1 cellular context compared by ENCODE assay signal in the genomic region with DNA sequence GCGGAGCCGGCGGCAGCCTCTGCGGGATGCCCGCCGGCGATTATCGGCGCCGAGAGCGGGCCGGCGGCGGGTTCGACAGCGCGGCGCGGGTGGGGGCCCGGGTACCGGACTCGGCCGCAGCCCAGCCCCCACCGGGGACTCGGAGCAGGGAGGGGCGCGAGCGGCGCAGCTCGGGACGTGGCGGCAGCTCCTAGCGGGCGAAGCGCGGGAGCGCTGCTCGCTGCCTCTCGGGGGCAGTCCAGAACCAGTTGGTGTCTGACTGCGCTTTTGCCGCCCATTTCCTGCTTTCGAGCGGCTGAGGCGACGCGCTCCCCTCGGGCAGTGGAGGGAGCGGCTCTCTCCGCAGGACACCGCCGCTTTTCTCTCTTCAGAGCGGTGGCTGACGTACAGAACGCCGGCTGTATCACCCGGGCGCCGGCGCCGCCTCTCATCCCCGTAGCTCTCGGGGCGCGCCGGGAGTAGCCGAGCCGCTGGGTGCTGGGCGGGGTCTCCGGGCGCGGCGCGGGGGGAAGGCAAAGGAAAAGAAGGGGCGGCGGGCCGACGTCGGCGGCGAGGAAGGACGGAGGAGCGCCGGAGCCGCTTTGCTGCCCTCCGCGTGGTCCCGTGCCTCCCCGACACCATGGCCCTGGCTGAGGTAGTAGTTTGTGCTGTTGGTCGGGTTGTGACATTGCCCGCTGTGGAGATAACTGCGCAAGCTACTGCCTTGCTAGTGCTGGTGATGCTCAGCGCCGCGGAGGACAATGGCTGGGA.
TF ChIP-seq lines count a peak whose summit lies in the region.

No MANE protein-coding gene starts in this region.

TF ChIP-seq in HEK293, 187 proteins besides CTCF, POLR2A, EP300 and RAD21 (continued from another document):
- TF ChIP-seq ZNF510 (tag by site-specific recombination; IDR thresholded peaks at IDR 0.05; ENCODE audit: insufficient replicate concordance), result no peak
- TF ChIP-seq ZNF561 (tag by site-specific recombination; IDR thresholded peaks at IDR 0.05; ENCODE audit: borderline replicate concordance), result 0 out of 2 replicates have a peak, but pooled peaks have one; percentile 34
- no peak for TF ChIP-seq IKZF3 (tag by site-specific recombination; IDR thresholded peaks at IDR 0.05)
- TF ChIP-seq ZEB2 (tag by site-specific recombination; IDR thresholded peaks at IDR 0.05), result no peak
- TF ChIP-seq ZNF768 (tag by site-specific recombination; IDR thresholded peaks at IDR 0.05), result no peak
- TF ChIP-seq ZNF560 (tag by site-specific recombination; IDR thresholded peaks at IDR 0.05; ENCODE audit: borderline replicate concordance), result no peak
- TF ChIP-seq, protein P1, sequence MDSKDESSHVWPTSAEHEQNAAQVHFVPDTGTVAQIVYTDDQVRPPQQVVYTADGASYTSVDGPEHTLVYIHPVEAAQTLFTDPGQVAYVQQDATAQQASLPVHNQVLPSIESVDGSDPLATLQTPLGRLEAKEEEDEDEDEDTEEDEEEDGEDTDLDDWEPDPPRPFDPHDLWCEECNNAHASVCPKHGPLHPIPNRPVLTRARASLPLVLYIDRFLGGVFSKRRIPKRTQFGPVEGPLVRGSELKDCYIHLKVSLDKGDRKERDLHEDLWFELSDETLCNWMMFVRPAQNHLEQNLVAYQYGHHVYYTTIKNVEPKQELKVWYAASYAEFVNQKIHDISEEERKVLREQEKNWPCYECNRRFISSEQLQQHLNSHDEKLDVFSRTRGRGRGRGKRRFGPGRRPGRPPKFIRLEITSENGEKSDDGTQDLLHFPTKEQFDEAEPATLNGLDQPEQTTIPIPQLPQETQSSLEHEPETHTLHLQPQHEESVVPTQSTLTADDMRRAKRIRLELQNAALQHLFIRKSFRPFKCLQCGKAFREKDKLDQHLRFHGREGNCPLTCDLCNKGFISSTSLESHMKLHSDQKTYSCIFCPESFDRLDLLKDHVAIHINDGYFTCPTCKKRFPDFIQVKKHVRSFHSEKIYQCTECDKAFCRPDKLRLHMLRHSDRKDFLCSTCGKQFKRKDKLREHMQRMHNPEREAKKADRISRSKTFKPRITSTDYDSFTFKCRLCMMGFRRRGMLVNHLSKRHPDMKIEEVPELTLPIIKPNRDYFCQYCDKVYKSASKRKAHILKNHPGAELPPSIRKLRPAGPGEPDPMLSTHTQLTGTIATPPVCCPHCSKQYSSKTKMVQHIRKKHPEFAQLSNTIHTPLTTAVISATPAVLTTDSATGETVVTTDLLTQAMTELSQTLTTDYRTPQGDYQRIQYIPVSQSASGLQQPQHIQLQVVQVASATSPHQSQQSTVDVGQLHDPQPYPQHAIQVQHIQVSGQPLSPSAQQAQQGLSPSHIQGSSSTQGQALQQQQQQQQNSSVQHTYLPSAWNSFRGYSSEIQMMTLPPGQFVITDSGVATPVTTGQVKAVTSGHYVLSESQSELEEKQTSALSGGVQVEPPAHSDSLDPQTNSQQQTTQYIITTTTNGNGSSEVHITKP (tag by site-specific recombination; IDR thresholded peaks at IDR 0.05), result no peak
- TF ChIP-seq, protein P2, sequence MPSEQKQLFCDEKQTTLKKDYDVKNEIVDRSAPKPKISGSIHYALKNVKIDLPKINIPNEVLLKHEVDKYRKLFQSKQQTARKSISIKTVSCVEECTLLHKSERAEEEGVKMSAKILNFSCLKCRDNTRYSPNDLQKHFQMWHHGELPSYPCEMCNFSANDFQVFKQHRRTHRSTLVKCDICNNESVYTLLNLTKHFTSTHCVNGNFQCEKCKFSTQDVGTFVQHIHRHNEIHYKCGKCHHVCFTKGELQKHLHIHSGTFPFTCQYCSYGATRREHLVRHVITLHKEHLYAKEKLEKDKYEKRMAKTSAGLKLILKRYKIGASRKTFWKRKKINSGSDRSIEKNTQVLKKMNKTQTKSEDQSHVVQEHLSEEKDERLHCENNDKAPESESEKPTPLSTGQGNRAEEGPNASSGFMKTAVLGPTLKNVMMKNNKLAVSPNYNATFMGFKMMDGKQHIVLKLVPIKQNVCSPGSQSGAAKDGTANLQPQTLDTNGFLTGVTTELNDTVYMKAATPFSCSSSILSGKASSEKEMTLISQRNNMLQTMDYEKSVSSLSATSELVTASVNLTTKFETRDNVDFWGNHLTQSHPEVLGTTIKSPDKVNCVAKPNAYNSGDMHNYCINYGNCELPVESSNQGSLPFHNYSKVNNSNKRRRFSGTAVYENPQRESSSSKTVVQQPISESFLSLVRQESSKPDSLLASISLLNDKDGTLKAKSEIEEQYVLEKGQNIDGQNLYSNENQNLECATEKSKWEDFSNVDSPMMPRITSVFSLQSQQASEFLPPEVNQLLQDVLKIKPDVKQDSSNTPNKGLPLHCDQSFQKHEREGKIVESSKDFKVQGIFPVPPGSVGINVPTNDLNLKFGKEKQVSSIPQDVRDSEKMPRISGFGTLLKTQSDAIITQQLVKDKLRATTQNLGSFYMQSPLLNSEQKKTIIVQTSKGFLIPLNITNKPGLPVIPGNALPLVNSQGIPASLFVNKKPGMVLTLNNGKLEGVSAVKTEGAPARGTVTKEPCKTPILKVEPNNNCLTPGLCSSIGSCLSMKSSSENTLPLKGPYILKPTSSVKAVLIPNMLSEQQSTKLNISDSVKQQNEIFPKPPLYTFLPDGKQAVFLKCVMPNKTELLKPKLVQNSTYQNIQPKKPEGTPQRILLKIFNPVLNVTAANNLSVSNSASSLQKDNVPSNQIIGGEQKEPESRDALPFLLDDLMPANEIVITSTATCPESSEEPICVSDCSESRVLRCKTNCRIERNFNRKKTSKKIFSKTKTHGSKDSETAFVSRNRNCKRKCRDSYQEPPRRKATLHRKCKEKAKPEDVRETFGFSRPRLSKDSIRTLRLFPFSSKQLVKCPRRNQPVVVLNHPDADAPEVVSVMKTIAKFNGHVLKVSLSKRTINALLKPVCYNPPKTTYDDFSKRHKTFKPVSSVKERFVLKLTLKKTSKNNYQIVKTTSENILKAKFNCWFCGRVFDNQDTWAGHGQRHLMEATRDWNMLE (tag by site-specific recombination; conservative IDR thresholded peaks at IDR 0.05; ENCODE audit: low read depth), result no peak
- no peak for TF ChIP-seq OSR2 (tag by site-specific recombination; IDR thresholded peaks at IDR 0.05)
- TF ChIP-seq, protein P3, sequence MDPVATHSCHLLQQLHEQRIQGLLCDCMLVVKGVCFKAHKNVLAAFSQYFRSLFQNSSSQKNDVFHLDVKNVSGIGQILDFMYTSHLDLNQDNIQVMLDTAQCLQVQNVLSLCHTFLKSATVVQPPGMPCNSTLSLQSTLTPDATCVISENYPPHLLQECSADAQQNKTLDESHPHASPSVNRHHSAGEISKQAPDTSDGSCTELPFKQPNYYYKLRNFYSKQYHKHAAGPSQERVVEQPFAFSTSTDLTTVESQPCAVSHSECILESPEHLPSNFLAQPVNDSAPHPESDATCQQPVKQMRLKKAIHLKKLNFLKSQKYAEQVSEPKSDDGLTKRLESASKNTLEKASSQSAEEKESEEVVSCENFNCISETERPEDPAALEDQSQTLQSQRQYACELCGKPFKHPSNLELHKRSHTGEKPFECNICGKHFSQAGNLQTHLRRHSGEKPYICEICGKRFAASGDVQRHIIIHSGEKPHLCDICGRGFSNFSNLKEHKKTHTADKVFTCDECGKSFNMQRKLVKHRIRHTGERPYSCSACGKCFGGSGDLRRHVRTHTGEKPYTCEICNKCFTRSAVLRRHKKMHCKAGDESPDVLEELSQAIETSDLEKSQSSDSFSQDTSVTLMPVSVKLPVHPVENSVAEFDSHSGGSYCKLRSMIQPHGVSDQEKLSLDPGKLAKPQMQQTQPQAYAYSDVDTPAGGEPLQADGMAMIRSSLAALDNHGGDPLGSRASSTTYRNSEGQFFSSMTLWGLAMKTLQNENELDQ (tag by site-specific recombination; IDR thresholded peaks at IDR 0.05; ENCODE audit: low read depth), result no peak
- no peak for TF ChIP-seq BCL11A (tag by site-specific recombination; IDR thresholded peaks at IDR 0.05; ENCODE audit: low read depth)
- no peak for TF ChIP-seq HOXD13 (CRISPR knock-in tag; IDR thresholded peaks at IDR 0.05; ENCODE audit: borderline replicate concordance)
- TF ChIP-seq, protein P4, sequence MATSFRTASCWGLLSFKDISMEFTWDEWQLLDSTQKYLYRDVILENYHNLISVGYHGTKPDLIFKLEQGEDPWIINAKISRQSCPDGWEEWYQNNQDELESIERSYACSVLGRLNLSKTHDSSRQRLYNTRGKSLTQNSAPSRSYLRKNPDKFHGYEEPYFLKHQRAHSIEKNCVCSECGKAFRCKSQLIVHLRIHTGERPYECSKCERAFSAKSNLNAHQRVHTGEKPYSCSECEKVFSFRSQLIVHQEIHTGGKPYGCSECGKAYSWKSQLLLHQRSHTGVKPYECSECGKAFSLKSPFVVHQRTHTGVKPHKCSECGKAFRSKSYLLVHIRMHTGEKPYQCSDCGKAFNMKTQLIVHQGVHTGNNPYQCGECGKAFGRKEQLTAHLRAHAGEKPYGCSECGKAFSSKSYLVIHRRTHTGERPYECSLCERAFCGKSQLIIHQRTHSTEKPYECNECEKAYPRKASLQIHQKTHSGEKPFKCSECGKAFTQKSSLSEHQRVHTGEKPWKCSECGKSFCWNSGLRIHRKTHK (tag by site-specific recombination; IDR thresholded peaks at IDR 0.05), result no peak
- TF ChIP-seq SETDB1 (IDR thresholded peaks at IDR 0.05; ENCODE audit: insufficient read length, low read length), result no peak
- no peak for TF ChIP-seq ZNF157 (tag by site-specific recombination; IDR thresholded peaks at IDR 0.05)
- peak; percentile 41; the same call in 1 of the 2 replicates for TF ChIP-seq KLF9 (tag by site-specific recombination; IDR thresholded peaks at IDR 0.05; ENCODE audit: low read depth)
- TF ChIP-seq ZNF76 (tag by site-specific recombination; IDR thresholded peaks at IDR 0.05; ENCODE audit: borderline replicate concordance, low read depth), result peak; percentile 67
- TF ChIP-seq KLF1 (tag by site-specific recombination; IDR thresholded peaks at IDR 0.05), result peak; percentile 67
- no peak for TF ChIP-seq ZNF138 (tag by site-specific recombination; IDR thresholded peaks at IDR 0.05; ENCODE audit: borderline replicate concordance)
- no peak for TF ChIP-seq GFI1B (tag by site-specific recombination; IDR thresholded peaks at IDR 0.05)
- TF ChIP-seq ZNF837 (tag by site-specific recombination; IDR thresholded peaks at IDR 0.05), result no peak
- TF ChIP-seq, protein P5, sequence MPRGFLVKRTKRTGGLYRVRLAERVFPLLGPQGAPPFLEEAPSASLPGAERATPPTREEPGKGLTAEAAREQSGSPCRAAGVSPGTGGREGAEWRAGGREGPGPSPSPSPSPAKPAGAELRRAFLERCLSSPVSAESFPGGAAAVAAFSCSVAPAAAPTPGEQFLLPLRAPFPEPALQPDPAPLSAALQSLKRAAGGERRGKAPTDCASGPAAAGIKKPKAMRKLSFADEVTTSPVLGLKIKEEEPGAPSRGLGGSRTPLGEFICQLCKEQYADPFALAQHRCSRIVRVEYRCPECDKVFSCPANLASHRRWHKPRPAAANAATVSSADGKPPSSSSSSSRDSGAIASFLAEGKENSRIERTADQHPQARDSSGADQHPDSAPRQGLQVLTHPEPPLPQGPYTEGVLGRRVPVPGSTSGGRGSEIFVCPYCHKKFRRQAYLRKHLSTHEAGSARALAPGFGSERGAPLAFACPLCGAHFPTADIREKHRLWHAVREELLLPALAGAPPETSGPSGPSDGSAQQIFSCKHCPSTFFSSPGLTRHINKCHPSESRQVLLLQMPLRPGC (tag by site-specific recombination; IDR thresholded peaks at IDR 0.05), result peak; percentile 32
- no peak for TF ChIP-seq MZF1 (tag by site-specific recombination; IDR thresholded peaks at IDR 0.05; ENCODE audit: borderline replicate concordance)
- TF ChIP-seq ZNF843 (tag by site-specific recombination; IDR thresholded peaks at IDR 0.05), result no peak
- TF ChIP-seq ZNF747 (tag by site-specific recombination; IDR thresholded peaks at IDR 0.05), result no peak
